2 cellular contexts compared by ENCODE assay signal in genomic region chr9:87711857-87712800, GRCh38.
TF ChIP-seq lines count a peak whose summit lies in the region.

No MANE protein-coding gene starts in this region.

TF ChIP-seq in GM12878, 131 proteins besides CTCF, POLR2A, EP300 and RAD21:
- TF ChIP-seq SMAD5 (IDR thresholded peaks at IDR 0.05; ENCODE audit: low read depth) (no peak), RCOR1 (conservative IDR thresholded peaks at IDR 0.05; ENCODE audit: low read depth, low read length) (no peak), SRF (IDR thresholded peaks at IDR 0.05; ENCODE audit: low read depth in 2 of 2, low read length in 2 of 2) (no peak), GATAD2B (conservative IDR thresholded peaks at IDR 0.05; ENCODE audit: low read depth) (no peak)

TF ChIP-seq in HepG2, 621 proteins besides CTCF, POLR2A, EP300 and RAD21:
- TF ChIP-seq TFDP1 (CRISPR knock-in tag; IDR thresholded peaks at IDR 0.05; ENCODE audit: borderline replicate concordance) (no peak), SYNCRIP (IDR thresholded peaks at IDR 0.05; ENCODE audit: insufficient read depth, low read depth, low read length) (no peak), EHMT2 (IDR thresholded peaks at IDR 0.05; ENCODE audit: borderline replicate concordance, low read depth, low read length) (no peak), ZNF800 (CRISPR knock-in tag; IDR thresholded peaks at IDR 0.05) (no peak), ZSCAN30 (CRISPR knock-in tag; IDR thresholded peaks at IDR 0.05) (no peak), RBM39 (IDR thresholded peaks at IDR 0.05; ENCODE audit: low read depth, low read length, poor library complexity, severe bottlenecking) (no peak), ETS1 (CRISPR knock-in tag; IDR thresholded peaks at IDR 0.05) (no peak), MLX (CRISPR knock-in tag; IDR thresholded peaks at IDR 0.05) (no peak), ARNT (IDR thresholded peaks at IDR 0.05) (no peak), ZBTB3 (CRISPR knock-in tag; IDR thresholded peaks at IDR 0.05; ENCODE audit: borderline replicate concordance, low read depth) (no peak)
